ENCODE assay signal across 15 cellular contexts in the genomic region with DNA sequence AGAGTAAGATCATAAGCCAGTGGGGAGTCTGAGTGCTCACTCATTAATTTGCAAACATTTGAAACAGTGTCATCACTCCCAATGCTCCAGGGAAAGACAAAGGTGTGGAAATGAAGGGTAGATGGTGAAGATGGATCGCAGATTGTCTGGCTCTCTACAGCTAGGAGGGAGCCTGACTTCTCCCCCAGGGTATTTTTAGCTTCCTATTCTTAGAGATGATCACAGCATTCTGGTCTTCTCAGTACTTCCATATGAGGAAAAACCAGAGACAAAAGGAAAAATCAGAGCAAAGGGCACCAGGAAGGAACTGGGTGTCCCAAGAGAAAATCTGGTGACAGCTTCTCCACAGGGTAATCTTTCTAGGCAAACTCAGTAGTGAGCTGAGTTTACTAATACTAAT.
"Had no signal": no experiment of that assay in that cellular context is flagged by ENCODE, and none has a peak within 500 bp of the region (broad histone marks: within the 10 kb centered on the region; RNA-seq: fewer than 3 reads in every experiment).

No MANE protein-coding gene starts in this region.

- H3K36me3 ChIP-seq: esophagus muscularis mucosa, gastroesophageal sphincter, left lung, thyroid gland had no signal

- DNase-seq: cerebellar nuclear complex; effector memory CD8-positive, alpha-beta T cell; hippocampal formation; left lung; mesendoderm; natural killer cell; posterior cingulate gyrus; stimulated activated CD4-positive, alpha-beta T cell treated with anti-CD3 and anti-CD28 coated beads, Interleukin-2, amount 100 ng/mL, for 48 hours; stimulated activated naive CD4-positive, alpha-beta T cell treated with Interleukin-2 at 50 U/mL for 16 hours; thyroid gland had no signal

- H3K4me2 ChIP-seq: smooth muscle cell had no signal

- ATAC-seq: effector memory CD8-positive, alpha-beta T cell; gastroesophageal sphincter; left lung; natural killer cell had no signal

- H3K9me3 ChIP-seq: esophagus muscularis mucosa, gastroesophageal sphincter, left lung, thyroid gland had no signal

- H3K27me3 ChIP-seq: esophagus muscularis mucosa, gastroesophageal sphincter, left lung, thyroid gland had no signal

- H3K27ac ChIP-seq: epithelial cell of prostate, esophagus muscularis mucosa, gastroesophageal sphincter, left lung, thyroid gland had no signal

- H3K4me1 ChIP-seq: esophagus muscularis mucosa, gastroesophageal sphincter, left lung, thyroid gland had no signal

- H3K4me3 ChIP-seq: esophagus muscularis mucosa, gastroesophageal sphincter, left lung, lung, smooth muscle cell, thyroid gland had no signal
